Comparison of ENCODE assay signal across 14 cellular contexts in genomic region chr6:139979021-139979721, GRCh38.
DNase-seq lines count a peak whose midpoint lies in the region; ATAC-seq, FAIRE-seq and TF ChIP-seq lines count a peak whose summit lies in the region.
"Had no signal": no experiment of that assay in that cellular context is flagged by ENCODE, and none has a peak within 500 bp of the region (broad histone marks: within the 10 kb centered on the region; RNA-seq: fewer than 3 reads in every experiment).

No MANE protein-coding gene starts in this region.

- FAIRE-seq in RCC 7860 (lab: Jason Lieb, UNC): peak; percentile 95

- intact Hi-C loops in stomach (cut with DNase I; ENCODE audit: low total_unique reads): no loop called here
- intact Hi-C loops in testis (cut with DNase I; ENCODE audit: low total_unique reads): no loop called here

- H3K36me3 ChIP-seq in stomach (no peaks in the 10 kb centered on the region), testis (ENCODE audit: low read depth, missing control alignments) (no peaks in the 10 kb centered on the region)
- H3K36me3 ChIP-seq: ascending aorta, right lobe of liver had no signal

- H3K4me1 ChIP-seq in stomach (peaks cover 3 to 54% (median 28%) of the 10 kb centered on the region in 4 donors), testis (no peaks in the 10 kb centered on the region)
- H3K4me1 ChIP-seq: right lobe of liver had no signal

- peak overlapping the region in 3 of 5 donors; percentile 45 to 54 (median 54) for H3K27ac ChIP-seq in stomach
- H3K27ac ChIP-seq in coronary artery: peak overlapping the region in 1 of 2 donors; percentile 74
- no peak overlapping the region for H3K27ac ChIP-seq in testis
- H3K27ac ChIP-seq: ascending aorta had no signal

- no peak for TF ChIP-seq EP300 in stomach (IDR thresholded peaks at IDR 0.05)

- TF ChIP-seq CTCF in epithelial cell of proximal tubule (conservative IDR thresholded peaks at IDR 0.05; ENCODE audit: low read depth, low read length) (peak; percentile 15), stomach (IDR thresholded peaks at IDR 0.05) (no peak), coronary artery (IDR thresholded peaks at IDR 0.05) (no peak), testis (IDR thresholded peaks at IDR 0.05) (no peak)

- H3K9me3 ChIP-seq in stomach: no peaks in the 10 kb centered on the region
- no peaks in the 10 kb centered on the region for H3K9me3 ChIP-seq in testis
- H3K9me3 ChIP-seq: ascending aorta, mucosa of descending colon, right lobe of liver had no signal

- 78 to 91% (median 82%) methylated on average over 7 of the region's 7 CpGs for WGBS in stomach, 5 donors
- WGBS in testis, 2 donors: 91 to 92% methylated on average over 7 of the region's 7 CpGs

- TF ChIP-seq POLR2A in stomach (IDR thresholded peaks at IDR 0.05) (no peak), testis (IDR thresholded peaks at IDR 0.05) (no peak)

- H3K27me3 ChIP-seq in stomach (no peaks in the 10 kb centered on the region), testis (no peaks in the 10 kb centered on the region)
- H3K27me3 ChIP-seq: ascending aorta, right lobe of liver had no signal

- no peak overlapping the region for H3K4me3 ChIP-seq in epithelial cell of proximal tubule (ENCODE audit: low read depth, low read length)
- H3K4me3 ChIP-seq in stomach: no peak overlapping the region
- H3K4me3 ChIP-seq in coronary artery: no peak overlapping the region
- H3K4me3 ChIP-seq in testis: no peak overlapping the region
- H3K4me3 ChIP-seq: ascending aorta, mucosa of descending colon, right lobe of liver had no signal

- DNase-seq in RCC 7860 (ENCODE audit: low spot score) (peak; percentile 92), epithelial cell of proximal tubule (ENCODE audit: low read depth) (peak; percentile 95), left kidney (ENCODE audit: low read depth, low spot score) (peak; percentile 94), stomach (no peak), coronary artery (ENCODE audit: low spot score) (no peak), testis (no peak)
- DNase-seq: activated CD4-positive, alpha-beta T cell treated with anti-CD3 and anti-CD28 coated beads, Interleukin-2, amount 10 ng/mL, durations not matched to agents 7 days and 5 days; CD8-positive, alpha-beta memory T cell; mucosa of descending colon; NCI-H1105 treated with DMSO at 0.1 percent for 48 hours; NCI-H510A treated with DMSO at 0.1 percent for 48 hours; right lobe of liver had no signal

- ATAC-seq in GM19023 (IDR thresholded peaks at IDR 0.05; ENCODE audit: unreplicated experiment): no peak
- ATAC-seq: mucosa of descending colon, right lobe of liver had no signal

Comparison
In these comparisons a context has a peak if more than half of its experiments do, and no peak if none do; other contexts are left out.
1. DNase-seq: peak in RCC 7860 (single experiment), epithelial cell of proximal tubule (single experiment) and left kidney (single experiment); none in stomach (single experiment), coronary artery (single experiment) and testis (single experiment).
2. H3K27ac ChIP-seq: peak in stomach (3 of 5); none in testis (0 of 2).